8 cellular contexts compared by ENCODE assay signal in genomic region chr17:51152766-51153209, GRCh38. TPM values are rescaled to one million over a fixed set of nuclear protein-coding genes. Genes with fewer than 3 reads are reported as not detected.
DNase-seq lines count a peak whose midpoint lies in the region; ATAC-seq and TF ChIP-seq lines count a peak whose summit lies in the region.

No MANE protein-coding gene starts in this region.

- H3F3A ChIP-seq in DOHH2 (ENCODE audit: control insufficient read depth, insufficient read depth) = no peaks in the 10 kb centered on the region

- peaks cover 3% of the 10 kb centered on the region for H4K20me1 ChIP-seq in DOHH2 (ENCODE audit: control insufficient read depth, insufficient read depth, low read depth, low read length)

- peaks cover 23% of the 10 kb centered on the region for H3K4me1 ChIP-seq in DOHH2 (ENCODE audit: control insufficient read depth, low read length)
- peaks cover 20% of the 10 kb centered on the region for H3K4me1 ChIP-seq in lower lobe of right lung

- TF ChIP-seq CTCF in DOHH2 (IDR thresholded peaks at IDR 0.05; ENCODE audit: low read depth, low read length, poor library complexity, severe bottlenecking) = no peak
- TF ChIP-seq CTCF in astrocyte of the cerebellum (IDR thresholded peaks at IDR 0.05; ENCODE audit: low read depth, low read length, missing control alignments) = no peak
- no peak for TF ChIP-seq CTCF in lower lobe of right lung (IDR thresholded peaks at IDR 0.05)

- peaks cover 44% of the 10 kb centered on the region for H3K79me2 ChIP-seq in DOHH2 (ENCODE audit: control insufficient read depth, low read length)

- H3K27ac ChIP-seq in DOHH2 (ENCODE audit: low read depth, low read length) = peak overlapping the region; percentile 48
- H3K27ac ChIP-seq in lower lobe of right lung = peak overlapping the region; percentile 81

- intact Hi-C loops in lower lobe of right lung (cut with DNase I) = loop anchor here (5.0 kb wide), 1 partner anchor 150 kb away; no protein-coding TSS in a partner anchor

- peak in 1 of 2 donors; percentile 12 for ATAC-seq in lower lobe of right lung
- no peak for ATAC-seq in HG02588 (IDR thresholded peaks at IDR 0.05; ENCODE audit: unreplicated experiment)
- ATAC-seq in HG02840 (IDR thresholded peaks at IDR 0.05; ENCODE audit: low FRiP score, unreplicated experiment) = no peak

- H3K4me3 ChIP-seq in DOHH2 (ENCODE audit: low read length) (peak overlapping the region; percentile 59), astrocyte of the cerebellum (ENCODE audit: low read depth, low read length) (peak overlapping the region; percentile 24), lower lobe of right lung (peak overlapping the region; percentile 42)

- H3K27me3 ChIP-seq in DOHH2 (ENCODE audit: control insufficient read depth, low read length) = no peaks in the 10 kb centered on the region
- no peaks in the 10 kb centered on the region for H3K27me3 ChIP-seq in lower lobe of right lung (ENCODE audit: low read depth)

- H3K36me3 ChIP-seq in DOHH2 (ENCODE audit: control insufficient read depth, low read length) = peaks cover 41% of the 10 kb centered on the region
- H3K36me3 ChIP-seq in lower lobe of right lung = peaks cover 6% of the 10 kb centered on the region

- H3K9me2 ChIP-seq in DOHH2 (replicated peaks; ENCODE audit: control insufficient read depth, low read length) = no peaks in the 10 kb centered on the region

- peak overlapping the region; percentile 66 for H3K4me2 ChIP-seq in DOHH2 (ENCODE audit: low read length)

- H3K9me3 ChIP-seq in DOHH2 (ENCODE audit: control insufficient read depth, insufficient read depth, low read length) (no peaks in the 10 kb centered on the region), lower lobe of right lung (no peaks in the 10 kb centered on the region)

- peak; percentile 16 for DNase-seq in HK-2 (ENCODE audit: unreplicated experiment)
- no peak for DNase-seq in astrocyte of the cerebellum (ENCODE audit: low read depth)
- no peak for DNase-seq in lower lobe of right lung
- DNase-seq in NCI-H526 treated with DMSO at 0.1 percent for 48 hours (lab: John Stamatoyannopoulos, UW) = no peak
- DNase-seq in COLO829 (ENCODE audit: low spot score) = no peak

- in situ Hi-C loops in astrocyte of the cerebellum (cut with HindIII; ENCODE audit: low sequenced_read_pairs) = no loop called here

RNA-seq across cellular contexts. Expression of gene NME1, which starts 0.6 kb away (rescaled TPM):
- total RNA-seq in lower lobe of right lung = 24.0 TPM

RNA-seq across cellular contexts. Expression of gene NME2, which starts 13.4 kb away (rescaled TPM):
- 321 TPM for total RNA-seq in lower lobe of right lung

RNA-seq across cellular contexts. Expression of gene SPAG9, which starts 32.1 kb away (rescaled TPM):
- 108 TPM for total RNA-seq in lower lobe of right lung
